In genomic region chr10:10796061-10796773, GRCh38 we compare ENCODE assay signal across 13 cellular contexts.
DNase-seq lines count a peak whose midpoint lies in the region; ATAC-seq and TF ChIP-seq lines count a peak whose summit lies in the region.
"Had no signal": no experiment of that assay in that cellular context is flagged by ENCODE, and none has a peak within 500 bp of the region (broad histone marks: within the 10 kb centered on the region; RNA-seq: fewer than 3 reads in every experiment).

No MANE protein-coding gene starts in this region.

- H3K9me3 ChIP-seq in adipocyte (ENCODE audit: control insufficient read depth, low read length) (no peaks in the 10 kb centered on the region), upper lobe of left lung (no peaks in the 10 kb centered on the region)

- no peaks in the 10 kb centered on the region for H3K36me3 Mint-ChIP-seq in nephron (ENCODE audit: low read depth)
- H3K36me3 Mint-ChIP-seq: type B pancreatic cell had no signal

- H3K27ac Mint-ChIP-seq in nephron: peak overlapping the region in 2 of 3 experiments; percentile 80 to 90
- H3K27ac Mint-ChIP-seq: activated CD4-positive, alpha-beta T cell treated with anti-CD3 and anti-CD28 coated beads, Interleukin-2, amount 10 ng/mL, durations not matched to agents 7 days and 5 days; dendritic cell treated with granulocyte-macrophage colony-stimulating factor and Interleukin-4, amounts not matched to agents 40 ng/mL and 50 ng/mL, for 4 days; type B pancreatic cell had no signal

- peak overlapping the region in 1 of 3 experiments; percentile 46 for H3K4me3 Mint-ChIP-seq in nephron
- H3K4me3 Mint-ChIP-seq: activated CD4-positive, alpha-beta T cell treated with anti-CD3 and anti-CD28 coated beads, Interleukin-2, amount 10 ng/mL, durations not matched to agents 7 days and 5 days; dendritic cell treated with granulocyte-macrophage colony-stimulating factor and Interleukin-4, amounts not matched to agents 40 ng/mL and 50 ng/mL, for 4 days; type B pancreatic cell had no signal

- H3K4me1 Mint-ChIP-seq in nephron: peaks cover 57% of the 10 kb centered on the region
- H3K4me1 Mint-ChIP-seq: activated CD4-positive, alpha-beta T cell treated with anti-CD3 and anti-CD28 coated beads, Interleukin-2, amount 10 ng/mL, durations not matched to agents 7 days and 5 days had no signal

- H3K36me3 ChIP-seq in adipocyte (ENCODE audit: control insufficient read depth, insufficient read depth, low read length, severe bottlenecking) (no peaks in the 10 kb centered on the region), upper lobe of left lung (no peaks in the 10 kb centered on the region)

- peak overlapping the region; percentile 75 for H3K4me3 ChIP-seq in adipocyte (ENCODE audit: low read length)
- no peak overlapping the region for H3K4me3 ChIP-seq in fibroblast of the aortic adventitia (ENCODE audit: low read depth, low read length)
- H3K4me3 ChIP-seq in upper lobe of left lung: peak overlapping the region in 2 of 4 donors; percentile 26 to 35

- no peak for TF ChIP-seq CTCF in fibroblast of the aortic adventitia (IDR thresholded peaks at IDR 0.05; ENCODE audit: insufficient read depth, low read length)
- TF ChIP-seq CTCF in nephron (IDR thresholded peaks at IDR 0.05; ENCODE audit: unreplicated experiment in 3 of 3): no peak
- no peak for TF ChIP-seq CTCF in upper lobe of left lung (IDR thresholded peaks at IDR 0.05)

- TF ChIP-seq EP300 in upper lobe of left lung (IDR thresholded peaks at IDR 0.05): no peak

- no peaks in the 10 kb centered on the region for H3K9me3 Mint-ChIP-seq in nephron
- H3K9me3 Mint-ChIP-seq: activated CD4-positive, alpha-beta T cell treated with anti-CD3 and anti-CD28 coated beads, Interleukin-2, amount 10 ng/mL, durations not matched to agents 7 days and 5 days; dendritic cell treated with granulocyte-macrophage colony-stimulating factor and Interleukin-4, amounts not matched to agents 40 ng/mL and 50 ng/mL, for 4 days; type B pancreatic cell had no signal

- H3K9ac ChIP-seq in adipocyte (ENCODE audit: low read length): peak overlapping the region; percentile 92

- H3K27me3 ChIP-seq in adipocyte (replicated peaks; ENCODE audit: control insufficient read depth, insufficient read depth, low read length) (no peaks in the 10 kb centered on the region), upper lobe of left lung (no peaks in the 10 kb centered on the region)

- DNase-seq in adipocyte (ENCODE audit: low read depth): no peak
- DNase-seq in fibroblast of the aortic adventitia (ENCODE audit: low read depth): peak; percentile 71
- DNase-seq in upper lobe of left lung: no peak
- DNase-seq in DMS53 (lab: John Stamatoyannopoulos, UW): no peak
- no peak for DNase-seq in activated CD4-positive, alpha-beta T cell treated with anti-CD3 and anti-CD28 coated beads for 48 hours
- no peak for DNase-seq in NCI-H2107 (lab: John Stamatoyannopoulos, UW)
- no peak for DNase-seq in NCI-H1048 (lab: John Stamatoyannopoulos, UW)
- DNase-seq: activated CD4-positive, alpha-beta T cell treated with anti-CD3 and anti-CD28 coated beads, Interleukin-2, amount 10 ng/mL, durations not matched to agents 7 days and 5 days; MV-4-11 had no signal

- TF ChIP-seq POLR2A in upper lobe of left lung (IDR thresholded peaks at IDR 0.05): no peak

- H3K27me3 Mint-ChIP-seq in nephron (ENCODE audit: low read depth): peaks cover 8% of the 10 kb centered on the region
- H3K27me3 Mint-ChIP-seq: dendritic cell treated with granulocyte-macrophage colony-stimulating factor and Interleukin-4, amounts not matched to agents 40 ng/mL and 50 ng/mL, for 4 days had no signal

- 45 to 50% methylated on average over 8 of the region's 8 CpGs for WGBS in upper lobe of left lung, 2 donors

- H3K27ac ChIP-seq in upper lobe of left lung: peak overlapping the region; percentile 81 to 91 (median 86)

- peak in 1 of 2 donors; percentile 70 for ATAC-seq in upper lobe of left lung (ENCODE audit: low FRiP score in 2 of 2)
- ATAC-seq: SK-N-SH treated with all-trans-retinoic acid at 6 μM for 48 hours had no signal

- H3K4me1 ChIP-seq in adipocyte (ENCODE audit: control insufficient read depth, insufficient read depth, low read length) (peaks cover 55% of the 10 kb centered on the region), upper lobe of left lung (peaks cover 7 to 22% (median 10%) of the 10 kb centered on the region in 4 donors)
